Comparison of ENCODE assay signal across 35 cellular contexts in the genomic region with DNA sequence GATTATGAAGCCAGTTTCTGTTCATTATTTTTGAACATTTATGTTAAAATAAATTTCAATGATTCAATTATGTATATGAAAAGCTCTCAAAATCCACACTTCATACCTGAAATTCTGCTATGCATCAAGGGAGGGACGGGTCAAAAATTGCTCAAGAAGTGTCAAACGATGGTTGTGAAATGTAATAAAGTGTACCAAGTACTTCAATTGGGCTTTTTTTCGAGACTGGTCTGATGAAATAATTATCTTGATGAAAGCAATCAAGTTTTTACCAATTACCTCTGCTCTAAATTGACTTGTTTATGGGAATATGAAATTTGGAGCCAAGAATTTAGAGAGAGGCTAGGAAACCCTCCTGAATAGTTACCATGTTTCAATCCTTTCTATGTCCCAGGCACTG.
"Had no signal": no experiment of that assay in that cellular context is flagged by ENCODE, and none has a peak within 500 bp of the region (broad histone marks: within the 10 kb centered on the region; RNA-seq: fewer than 3 reads in every experiment).

No MANE protein-coding gene starts in this region.

- H3K27me3 ChIP-seq: ascending aorta, cardiac muscle cell had no signal

- DNase-seq: activated B cell treated with CpG ODN at 0.5 μM for 24 hours; activated CD4-positive, alpha-beta memory T cell treated with anti-CD3 and anti-CD28 coated beads for 36 hours; activated CD4-positive, alpha-beta T cell treated with anti-CD3 and anti-CD28 coated beads for 4 hours; activated CD4-positive, alpha-beta T cell treated with anti-CD3 and anti-CD28 coated beads, Interleukin-2, amount 10 ng/mL, durations not matched to agents 24 days and 14 days; activated CD4-positive, alpha-beta T cell treated with anti-CD3 and anti-CD28 coated beads, Interleukin-2, amount 50 U/mL, for 1 hour; activated CD4-positive, alpha-beta T cell treated with anti-CD3 and anti-CD28 coated beads, Interleukin-2, amount 50 U/mL, for 4 hours; activated CD4-positive, CD25-positive, alpha-beta regulatory T cell treated with anti-CD3 and anti-CD28 coated beads, Interleukin-2, amount 50 U/mL, for 72 hours; activated CD8-positive, alpha-beta memory T cell treated with anti-CD3 and anti-CD28 coated beads, Interleukin-2, amount 50 U/mL, for 4 hours; activated CD8-positive, alpha-beta T cell treated with anti-CD3 and anti-CD28 coated beads for 36 hours; activated effector memory CD4-positive, alpha-beta T cell treated with anti-CD3 and anti-CD28 coated beads, Interleukin-2, amount 50 U/mL, for 16 hours; activated gamma-delta T cell treated with Interleukin-2 at 50 U/mL for 16 hours; activated naive CD4-positive, alpha-beta T cell; activated naive CD4-positive, alpha-beta T cell treated with anti-CD3 and anti-CD28 coated beads for 36 hours; activated naive CD4-positive, alpha-beta T cell treated with anti-CD3 and anti-CD28 coated beads, Interleukin-2, amount 50 U/mL, for 16 hours; activated naive CD8-positive, alpha-beta T cell treated with anti-CD3 and anti-CD28 coated beads for 36 hours; activated T-cell treated with anti-CD3 and anti-CD28 coated beads for 4 hours; activated T-cell treated with anti-CD3 and anti-CD28 coated beads, Interleukin-2, amount 50 U/mL, for 1 hour; activated T-cell treated with anti-CD3 and anti-CD28 coated beads, Interleukin-2, amount 50 U/mL, for 4 hours; activated T-cell treated with anti-CD3 and anti-CD28 coated beads, Interleukin-2, amount 50 U/mL, for 72 hours; amygdala; anterior cingulate cortex; caudate nucleus; cerebellar nuclear complex; T-helper 2 cell; T-helper 9 cell had no signal

- H3K27ac Mint-ChIP-seq: activated B cell treated with CpG ODN at 0.5 μM for 24 hours; activated CD4-positive, alpha-beta memory T cell treated with anti-CD3 and anti-CD28 coated beads for 36 hours; activated CD4-positive, alpha-beta T cell treated with anti-CD3 and anti-CD28 coated beads, Interleukin-2, amount 10 ng/mL, durations not matched to agents 24 days and 14 days; activated CD8-positive, alpha-beta T cell treated with anti-CD3 and anti-CD28 coated beads for 36 hours; activated naive CD4-positive, alpha-beta T cell treated with anti-CD3 and anti-CD28 coated beads for 36 hours; activated naive CD4-positive, alpha-beta T cell treated with anti-CD3 and anti-CD28 coated beads, Interleukin-2, amount 50 U/mL, for 72 hours; activated naive CD8-positive, alpha-beta T cell treated with anti-CD3 and anti-CD28 coated beads for 36 hours; activated T-cell treated with anti-CD3 and anti-CD28 coated beads, Interleukin-2, amount 50 U/mL, for 72 hours; activated T-helper 1 cell treated with anti-CD3 and anti-CD28 coated beads, Interleukin-12 subunit alpha, Interleukin-12 subunit beta, Interleukin-2, Interleukin-4 antibody, amounts not matched to agents 30 ng/mL and 10 ng/mL and 1 ng/mL, durations not matched to agents 14 hours and 24 hours and 36 hours; activated T-helper 17 cell treated with anti-CD3 and anti-CD28 coated beads, Interleukin-2, amount 50 U/mL, for 72 hours; T-helper 1 cell treated with Interleukin-12 subunit alpha and Interleukin-12 subunit beta and Interleukin-4 antibody, amounts not matched to agents 30 μg/mL and 1 μg/mL, for 36 hours; T-helper 2 cell treated with Interferon-gamma antibody and Interleukin-4, amounts not matched to agents 5 μg/mL and 100 μg/mL, for 36 hours had no signal

- H3K36me3 Mint-ChIP-seq: activated CD4-positive, alpha-beta memory T cell treated with anti-CD3 and anti-CD28 coated beads for 36 hours; activated naive CD4-positive, alpha-beta T cell treated with anti-CD3 and anti-CD28 coated beads, Interleukin-2, amount 50 U/mL, for 72 hours; activated naive CD8-positive, alpha-beta T cell treated with anti-CD3 and anti-CD28 coated beads for 36 hours had no signal

- H3K4me3 Mint-ChIP-seq: activated B cell treated with CpG ODN at 0.5 μM for 24 hours; activated CD4-positive, alpha-beta memory T cell treated with anti-CD3 and anti-CD28 coated beads for 36 hours; activated CD4-positive, alpha-beta T cell treated with anti-CD3 and anti-CD28 coated beads, Interleukin-2, amount 10 ng/mL, durations not matched to agents 24 days and 14 days; activated CD8-positive, alpha-beta T cell treated with anti-CD3 and anti-CD28 coated beads for 36 hours; activated naive CD4-positive, alpha-beta T cell treated with anti-CD3 and anti-CD28 coated beads for 36 hours; activated naive CD8-positive, alpha-beta T cell treated with anti-CD3 and anti-CD28 coated beads for 36 hours; activated T-cell treated with anti-CD3 and anti-CD28 coated beads, Interleukin-2, amount 50 U/mL, for 4 hours; activated T-cell treated with anti-CD3 and anti-CD28 coated beads, Interleukin-2, amount 50 U/mL, for 72 hours; activated T-helper 1 cell treated with anti-CD3 and anti-CD28 coated beads, Interleukin-12 subunit alpha, Interleukin-12 subunit beta, Interleukin-2, Interleukin-4 antibody, amounts not matched to agents 30 ng/mL and 10 ng/mL and 1 ng/mL, durations not matched to agents 14 hours and 24 hours and 36 hours; activated T-helper 17 cell treated with anti-CD3 and anti-CD28 coated beads, Interleukin-2, amount 50 U/mL, for 72 hours; brain; central memory CD8-positive, alpha-beta T cell; T-helper 1 cell treated with Interleukin-12 subunit alpha and Interleukin-12 subunit beta and Interleukin-4 antibody, amounts not matched to agents 30 μg/mL and 1 μg/mL, for 36 hours; T-helper 2 cell treated with Interferon-gamma antibody and Interleukin-4, amounts not matched to agents 5 μg/mL and 100 μg/mL, for 36 hours had no signal

- H3K27ac ChIP-seq: ascending aorta, cardiac muscle cell, VCaP had no signal

- H3K4me1 ChIP-seq: ascending aorta had no signal

- H3K4me3 ChIP-seq: ascending aorta, cardiac muscle cell had no signal

- H3K9me3 ChIP-seq: ascending aorta had no signal

- ATAC-seq: activated CD8-positive, alpha-beta T cell treated with anti-CD3 and anti-CD28 coated beads for 36 hours; activated naive CD4-positive, alpha-beta T cell treated with anti-CD3 and anti-CD28 coated beads, Interleukin-2, amount 50 U/mL, for 72 hours; activated T-cell treated with anti-CD3 and anti-CD28 coated beads, Interleukin-2, amount 50 U/mL, for 4 hours; activated T-cell treated with anti-CD3 and anti-CD28 coated beads, Interleukin-2, amount 50 U/mL, for 72 hours; activated T-helper 17 cell treated with anti-CD3 and anti-CD28 coated beads, Interleukin-2, amount 50 U/mL, for 72 hours had no signal

- H3K27me3 Mint-ChIP-seq: activated B cell treated with CpG ODN at 0.5 μM for 24 hours; activated CD4-positive, alpha-beta memory T cell treated with anti-CD3 and anti-CD28 coated beads for 36 hours; activated CD8-positive, alpha-beta T cell treated with anti-CD3 and anti-CD28 coated beads for 36 hours; activated naive CD8-positive, alpha-beta T cell treated with anti-CD3 and anti-CD28 coated beads for 36 hours; activated T-helper 17 cell treated with anti-CD3 and anti-CD28 coated beads, Interleukin-2, amount 50 U/mL, for 72 hours; brain; central memory CD8-positive, alpha-beta T cell had no signal

- H3K9me3 Mint-ChIP-seq: activated B cell treated with CpG ODN at 0.5 μM for 24 hours; activated CD4-positive, alpha-beta memory T cell treated with anti-CD3 and anti-CD28 coated beads for 36 hours; activated CD4-positive, alpha-beta T cell treated with anti-CD3 and anti-CD28 coated beads, Interleukin-2, amount 10 ng/mL, durations not matched to agents 24 days and 14 days; activated CD8-positive, alpha-beta T cell treated with anti-CD3 and anti-CD28 coated beads for 36 hours; activated naive CD4-positive, alpha-beta T cell treated with anti-CD3 and anti-CD28 coated beads for 36 hours; activated naive CD4-positive, alpha-beta T cell treated with anti-CD3 and anti-CD28 coated beads, Interleukin-2, amount 50 U/mL, for 72 hours; activated naive CD8-positive, alpha-beta T cell treated with anti-CD3 and anti-CD28 coated beads for 36 hours; activated T-cell treated with anti-CD3 and anti-CD28 coated beads, Interleukin-2, amount 50 U/mL, for 4 hours; activated T-cell treated with anti-CD3 and anti-CD28 coated beads, Interleukin-2, amount 50 U/mL, for 72 hours; activated T-helper 1 cell treated with anti-CD3 and anti-CD28 coated beads, Interleukin-12 subunit alpha, Interleukin-12 subunit beta, Interleukin-2, Interleukin-4 antibody, amounts not matched to agents 30 ng/mL and 10 ng/mL and 1 ng/mL, durations not matched to agents 14 hours and 24 hours and 36 hours; activated T-helper 17 cell treated with anti-CD3 and anti-CD28 coated beads, Interleukin-2, amount 50 U/mL, for 72 hours; central memory CD8-positive, alpha-beta T cell; T-helper 1 cell treated with Interleukin-12 subunit alpha and Interleukin-12 subunit beta and Interleukin-4 antibody, amounts not matched to agents 30 μg/mL and 1 μg/mL, for 36 hours; T-helper 2 cell treated with Interferon-gamma antibody and Interleukin-4, amounts not matched to agents 5 μg/mL and 100 μg/mL, for 36 hours had no signal

- H3K4me1 Mint-ChIP-seq: activated B cell treated with CpG ODN at 0.5 μM for 24 hours; activated T-helper 17 cell treated with anti-CD3 and anti-CD28 coated beads, Interleukin-2, amount 50 U/mL, for 72 hours; central memory CD8-positive, alpha-beta T cell had no signal
